In genomic region chr14:61322799-61323290, GRCh38 we compare ENCODE assay signal across 1 cellular context.
TF ChIP-seq lines count a peak whose summit lies in the region.

No MANE protein-coding gene starts in this region.

TF ChIP-seq in HEK293, 187 proteins besides CTCF, POLR2A, EP300 and RAD21 (continued from another document and continues in another):
- no peak for TF ChIP-seq ZBTB44 (tag by site-specific recombination; IDR thresholded peaks at IDR 0.05)
- no peak for TF ChIP-seq HOXC10 (CRISPR knock-in tag; IDR thresholded peaks at IDR 0.05)
- TF ChIP-seq BCL11A (tag by site-specific recombination; IDR thresholded peaks at IDR 0.05; ENCODE audit: low read depth): no peak
- peak; percentile 56; the same call in 1 of the 2 replicates for TF ChIP-seq ZNF600 (tag by site-specific recombination; IDR thresholded peaks at IDR 0.05)
- no peak for TF ChIP-seq ZNF529 (tag by site-specific recombination; IDR thresholded peaks at IDR 0.05; ENCODE audit: insufficient replicate concordance)
- no peak for TF ChIP-seq ZNF132 (tag by site-specific recombination; IDR thresholded peaks at IDR 0.05; ENCODE audit: borderline replicate concordance)
- no peak for TF ChIP-seq ZNF548 (tag by site-specific recombination; IDR thresholded peaks at IDR 0.05)
- no peak for TF ChIP-seq ZNF174 (tag by site-specific recombination; IDR thresholded peaks at IDR 0.05)
- no peak for TF ChIP-seq ZEB2 (tag by site-specific recombination; IDR thresholded peaks at IDR 0.05)
- no peak for TF ChIP-seq ZNF645 (tag by site-specific recombination; IDR thresholded peaks at IDR 0.05)
- TF ChIP-seq KLF1 (tag by site-specific recombination; IDR thresholded peaks at IDR 0.05): no peak
- no peak for TF ChIP-seq ZNF211 (tag by site-specific recombination; IDR thresholded peaks at IDR 0.05; ENCODE audit: low read depth)
- no peak for TF ChIP-seq ZNF792 (tag by site-specific recombination; IDR thresholded peaks at IDR 0.05)
- TF ChIP-seq ZNF391 (tag by site-specific recombination; IDR thresholded peaks at IDR 0.05; ENCODE audit: borderline replicate concordance, low read depth): no peak
- peak; percentile 77 for TF ChIP-seq PRDM10 (tag by site-specific recombination; IDR thresholded peaks at IDR 0.05)
- TF ChIP-seq ZNF629 (tag by site-specific recombination; IDR thresholded peaks at IDR 0.05): 0 out of 2 replicates have a peak, but pooled peaks have one; percentile 24
- no peak for TF ChIP-seq ZNF416 (tag by site-specific recombination; IDR thresholded peaks at IDR 0.05)
- no peak for TF ChIP-seq ZNF654 (tag by site-specific recombination; IDR thresholded peaks at IDR 0.05; ENCODE audit: low read depth)
- TF ChIP-seq ZBTB17 (tag by site-specific recombination; IDR thresholded peaks at IDR 0.05): peak; percentile 33; the same call in 1 of the 2 replicates
- TF ChIP-seq WT1 (tag by site-specific recombination; IDR thresholded peaks at IDR 0.05): no peak
- no peak for TF ChIP-seq ZSCAN16 (tag by site-specific recombination; IDR thresholded peaks at IDR 0.05)
- no peak; the same call in 1 of the 2 replicates for TF ChIP-seq PRDM1 (tag by site-specific recombination; IDR thresholded peaks at IDR 0.05)
- 0 out of 2 replicates have a peak, but pooled peaks have one; percentile 13 for TF ChIP-seq ZNF2 (tag by site-specific recombination; IDR thresholded peaks at IDR 0.05)
- TF ChIP-seq OSR2 (tag by site-specific recombination; IDR thresholded peaks at IDR 0.05): no peak
- peak; percentile 46; the same call in 1 of the 2 replicates for TF ChIP-seq KLF17 (tag by site-specific recombination; IDR thresholded peaks at IDR 0.05)
- TF ChIP-seq KLF16 (tag by site-specific recombination; IDR thresholded peaks at IDR 0.05): no peak
- TF ChIP-seq HOXD13 (CRISPR knock-in tag; IDR thresholded peaks at IDR 0.05; ENCODE audit: borderline replicate concordance): no peak
- TF ChIP-seq ZNF157 (tag by site-specific recombination; IDR thresholded peaks at IDR 0.05): no peak
- no peak for TF ChIP-seq ZNF398 (tag by site-specific recombination; IDR thresholded peaks at IDR 0.05)
- TF ChIP-seq ZSCAN18 (tag by site-specific recombination; IDR thresholded peaks at IDR 0.05): no peak
- no peak for TF ChIP-seq ZNF626 (tag by site-specific recombination; IDR thresholded peaks at IDR 0.05)
- TF ChIP-seq ZNF837 (tag by site-specific recombination; IDR thresholded peaks at IDR 0.05): no peak
- no peak for TF ChIP-seq ZNF473 (tag by site-specific recombination; IDR thresholded peaks at IDR 0.05)
- TF ChIP-seq ZNF704 (tag by site-specific recombination; IDR thresholded peaks at IDR 0.05): no peak
- no peak for TF ChIP-seq ZNF48 (tag by site-specific recombination; IDR thresholded peaks at IDR 0.05)
- TF ChIP-seq SP3 (tag by site-specific recombination; IDR thresholded peaks at IDR 0.05): 0 out of 2 replicates have a peak, but pooled peaks have one; percentile 2
- TF ChIP-seq ATF2 (tag by site-specific recombination; IDR thresholded peaks at IDR 0.05; ENCODE audit: low read depth): no peak
- no peak for TF ChIP-seq KLF10 (tag by site-specific recombination; IDR thresholded peaks at IDR 0.05)
- TF ChIP-seq ZNF510 (tag by site-specific recombination; IDR thresholded peaks at IDR 0.05; ENCODE audit: insufficient replicate concordance): no peak
- TF ChIP-seq ZNF561 (tag by site-specific recombination; IDR thresholded peaks at IDR 0.05; ENCODE audit: borderline replicate concordance): peak; percentile 16; the same call in 1 of the 2 replicates
- TF ChIP-seq GLIS1 (tag by site-specific recombination; IDR thresholded peaks at IDR 0.05): 0 out of 2 replicates have a peak, but pooled peaks have one; percentile 17
- TF ChIP-seq TRIM28 (IDR thresholded peaks at IDR 0.05; ENCODE audit: borderline replicate concordance, low read length): 0 out of 2 replicates have a peak, but pooled peaks have one; percentile 35
- TF ChIP-seq ZNF501 (tag by site-specific recombination; IDR thresholded peaks at IDR 0.05): no peak
- TF ChIP-seq ZBTB11 (tag by site-specific recombination; conservative IDR thresholded peaks at IDR 0.05; ENCODE audit: low read depth): no peak
- TF ChIP-seq ZBTB26 (tag by site-specific recombination; optimal IDR thresholded peaks at IDR 0.05): no peak
- peak; percentile 13; the same call in 1 of the 2 replicates for TF ChIP-seq ZNF394 (tag by site-specific recombination; IDR thresholded peaks at IDR 0.05; ENCODE audit: borderline replicate concordance)
- TF ChIP-seq FEZF1 (tag by site-specific recombination; IDR thresholded peaks at IDR 0.05): peak; percentile 71
- TF ChIP-seq ZNF423 (tag by site-specific recombination; IDR thresholded peaks at IDR 0.05): no peak
